ENCODE assay signal across 9 cellular contexts in the genomic region with DNA sequence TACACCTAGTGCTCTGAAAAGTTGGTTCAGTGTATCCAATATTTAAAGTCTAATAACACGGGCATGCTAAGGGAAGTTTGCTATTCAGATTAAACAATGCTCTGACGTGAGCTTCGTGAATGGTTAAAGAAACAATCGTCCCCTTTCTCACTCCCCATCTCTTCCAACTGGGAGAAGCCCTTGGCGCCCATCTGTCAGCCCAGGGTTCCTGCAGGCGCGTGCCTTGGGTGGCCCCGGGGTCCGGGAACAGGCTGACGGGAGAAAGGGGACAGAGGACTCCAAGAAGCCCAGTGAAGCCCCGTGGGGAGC. TPM values are rescaled to one million over a fixed set of nuclear protein-coding genes. Genes with fewer than 3 reads are reported as not detected.
DNase-seq lines count a peak whose midpoint lies in the region; ATAC-seq, FAIRE-seq and TF ChIP-seq lines count a peak whose summit lies in the region.
"Had no signal": no experiment of that assay in that cellular context is flagged by ENCODE, and none has a peak within 500 bp of the region (broad histone marks: within the 10 kb centered on the region; RNA-seq: fewer than 3 reads in every experiment).

No MANE protein-coding gene starts in this region.

- peak overlapping the region; percentile 97 for H3K4me2 ChIP-seq in astrocyte (ENCODE audit: low read length)

- H3K27me3 ChIP-seq in cardiac muscle cell: no peaks in the 10 kb centered on the region
- no peaks in the 10 kb centered on the region for H3K27me3 ChIP-seq in astrocyte (ENCODE audit: insufficient read depth, low read length)
- H3K27me3 ChIP-seq in lower lobe of right lung (ENCODE audit: low read depth): no peaks in the 10 kb centered on the region

- peak overlapping the region; percentile 94 for H3K27ac ChIP-seq in cardiac muscle cell
- H3K27ac ChIP-seq in astrocyte (ENCODE audit: low read depth, low read length): peak overlapping the region; percentile 78
- H3K27ac ChIP-seq in lower lobe of right lung: peak overlapping the region; percentile 90
- peak overlapping the region; percentile 65 for H3K27ac ChIP-seq in urinary bladder (ENCODE audit: low read depth)

- no peaks in the 10 kb centered on the region for H3K9me3 Mint-ChIP-seq in astrocyte (ENCODE audit: unreplicated experiment)

- H3K79me2 ChIP-seq in astrocyte (ENCODE audit: insufficient read depth, low read length): peaks cover 54% of the 10 kb centered on the region

- peak overlapping the region; percentile 62 for H3K4me3 ChIP-seq in cardiac muscle cell
- peak overlapping the region; percentile 80 for H3K4me3 ChIP-seq in astrocyte (ENCODE audit: insufficient read depth, low read depth, low read length)
- peak overlapping the region; percentile 85 for H3K4me3 ChIP-seq in lower lobe of right lung
- peak overlapping the region; percentile 74 for H3K4me3 ChIP-seq in urinary bladder (ENCODE audit: low read depth, low read length)

- H3K9me3 ChIP-seq in cardiac muscle cell (ENCODE audit: low read depth) (no peaks in the 10 kb centered on the region), astrocyte (ENCODE audit: insufficient read depth, low read depth, low read length) (no peaks in the 10 kb centered on the region), lower lobe of right lung (no peaks in the 10 kb centered on the region)

- no peak for DNase-seq in cardiac muscle cell (ENCODE audit: low read depth in 1 of 2, low spot score in 1 of 2)
- no peak for DNase-seq in Right ventricle myocardium inferior (ENCODE audit: missing footprints)
- no peak for DNase-seq in astrocyte (ENCODE audit: low read depth)
- no peak for DNase-seq in lower lobe of right lung
- no peak for DNase-seq in SKM-1 treated with dmso at 0.1 percent for 144 hours (lab: John Stamatoyannopoulos, UW; ENCODE audit: unreplicated experiment)
- DNase-seq in kidney tubule cell (ENCODE audit: low spot score): no peak
- no peak for DNase-seq in MV-4-11 (lab: John Stamatoyannopoulos, UW)

- no peaks in the 10 kb centered on the region for H3K27me3 Mint-ChIP-seq in astrocyte (ENCODE audit: low read depth, unreplicated experiment)

- intact Hi-C loops in Right ventricle myocardium inferior (cut with DNase I) (loop anchor here (10.0 kb wide), 1 partner anchor 303 kb away; no protein-coding TSS in a partner anchor), lower lobe of right lung (cut with DNase I) (no loop called here)

- peak overlapping the region; percentile 88 for H3K4me3 Mint-ChIP-seq in astrocyte (ENCODE audit: unreplicated experiment)

- peaks cover 4% of the 10 kb centered on the region for H3K4me1 Mint-ChIP-seq in astrocyte (ENCODE audit: low read depth, unreplicated experiment)

- TF ChIP-seq CTCF in cardiac muscle cell (IDR thresholded peaks at IDR 0.05; ENCODE audit: low read depth, low read length) (no peak), astrocyte (IDR thresholded peaks at IDR 0.05; ENCODE audit: insufficient read depth, low read depth, low read length) (no peak), lower lobe of right lung (IDR thresholded peaks at IDR 0.05) (no peak)

- H3K36me3 ChIP-seq in cardiac muscle cell (no peaks in the 10 kb centered on the region), astrocyte (ENCODE audit: insufficient read depth, low read length) (peaks cover 3% of the 10 kb centered on the region), lower lobe of right lung (peaks cover 8% of the 10 kb centered on the region), urinary bladder (ENCODE audit: insufficient read depth) (no peaks in the 10 kb centered on the region)

- H3K4me1 ChIP-seq in cardiac muscle cell (ENCODE audit: low read depth) (peaks cover 12% of the 10 kb centered on the region), astrocyte (ENCODE audit: insufficient read depth, low read length) (peaks cover 6% of the 10 kb centered on the region), lower lobe of right lung (peaks cover 28% of the 10 kb centered on the region), urinary bladder (ENCODE audit: insufficient read depth) (no peaks in the 10 kb centered on the region)

- under 1% methylated on average over 11 of the region's 11 CpGs for WGBS in urinary bladder

- H3K36me3 Mint-ChIP-seq in astrocyte (ENCODE audit: low read depth, unreplicated experiment): peaks cover 2% of the 10 kb centered on the region

- peak overlapping the region; percentile 55 for H3K27ac Mint-ChIP-seq in astrocyte (ENCODE audit: unreplicated experiment)

- H2AFZ ChIP-seq in astrocyte (ENCODE audit: low read depth, low read length): peak overlapping the region; percentile 95

- peaks cover 18% of the 10 kb centered on the region for H4K20me1 ChIP-seq in astrocyte (ENCODE audit: insufficient read depth, low read length)

- ATAC-seq in Right ventricle myocardium inferior (no peak), lower lobe of right lung (no peak)

- FAIRE-seq in astrocyte (lab: Jason Lieb, UNC): no peak
- FAIRE-seq: colon had no signal

- H3K9ac ChIP-seq in astrocyte (ENCODE audit: low read length): peak overlapping the region; percentile 89

RNA-seq across cellular contexts. Expression of a gene that starts 0.4 kb away (rescaled TPM):
- 30.9 and 41.6 TPM in 2 replicates for total RNA-seq in cardiac muscle cell
- polyA plus RNA-seq in cardiac muscle cell: 31.6 and 43.6 TPM in 2 replicates
- 23.9 TPM for total RNA-seq in Right ventricle myocardium inferior
- total RNA-seq in astrocyte: 36.7 and 37.4 TPM in 2 replicates
- total RNA-seq in lower lobe of right lung: 51.3 TPM
- 57.8 TPM for total RNA-seq in urinary bladder
- polyA plus RNA-seq in urinary bladder: 46.0 TPM

RNA-seq across cellular contexts. Expression of a gene that starts 9.3 kb away (rescaled TPM):
- total RNA-seq in cardiac muscle cell: 8.9 and 9.7 TPM in 2 replicates
- polyA plus RNA-seq in cardiac muscle cell: 33.2 and 49.7 TPM in 2 replicates
- total RNA-seq in Right ventricle myocardium inferior: 9.7 TPM
- 22.8 and 26.1 TPM in 2 replicates for total RNA-seq in astrocyte
- 21.4 TPM for total RNA-seq in lower lobe of right lung
- 22.2 TPM for total RNA-seq in urinary bladder
- polyA plus RNA-seq in urinary bladder: 29.5 TPM

RNA-seq across cellular contexts. Expression of a gene that starts 19.1 kb away (rescaled TPM):
- 24.6 and 75.3 TPM in 2 replicates for total RNA-seq in cardiac muscle cell
- polyA plus RNA-seq in cardiac muscle cell: 50.5 and 79.5 TPM in 2 replicates
- 21.2 TPM for total RNA-seq in Right ventricle myocardium inferior
- 58.9 and 70.3 TPM in 2 replicates for total RNA-seq in astrocyte
- 87.3 TPM for total RNA-seq in lower lobe of right lung
- 367 TPM for total RNA-seq in urinary bladder
- polyA plus RNA-seq in urinary bladder: 19.9 TPM
